In genomic region chr2:218072002-218072401, GRCh38 we compare ENCODE assay signal across 34 cellular contexts. TPM values are rescaled to one million over a fixed set of nuclear protein-coding genes. Genes with fewer than 3 reads are reported as not detected.
"Had no signal": no experiment of that assay in that cellular context is flagged by ENCODE, and none has a peak within 500 bp of the region (broad histone marks: within the 10 kb centered on the region; RNA-seq: fewer than 3 reads in every experiment).

No MANE protein-coding gene starts in this region.

- H3K4me3 Mint-ChIP-seq: naive thymus-derived CD8-positive, alpha-beta T cell; natural killer cell treated with Interleukin-12 subunit alpha and Interleukin-12 subunit beta and Interleukin-15 and Interleukin-18, amount 100 ng/mL, for 72 hours; nephron progenitor cell; neural crest cell; stimulated activated effector memory CD8-positive, alpha-beta T cell treated with anti-CD3 and anti-CD28 coated beads, Interleukin-12 subunit alpha, Interleukin-12 subunit beta, amount 100 ng/mL, for 72 hours; stimulated activated naive B cell treated with anti-CD40 and anti-IgM and Interleukin-4, amounts not matched to agents 10 μg/mL and 1 μg/mL and 100 μg/mL, for 72 hours; stimulated activated naive CD8-positive, alpha-beta T cell treated with anti-CD3 and anti-CD28 coated beads, Interleukin-15, Interleukin-2, amounts not matched to agents 100 ng/mL and 50 ng/mL, for 24 hours; type B pancreatic cell had no signal

- H3K36me3 Mint-ChIP-seq: naive B cell; naive thymus-derived CD8-positive, alpha-beta T cell; natural killer cell treated with Interleukin-12 subunit alpha and Interleukin-12 subunit beta and Interleukin-15 and Interleukin-18, amount 100 ng/mL, for 72 hours; stimulated activated effector memory CD8-positive, alpha-beta T cell treated with anti-CD3 and anti-CD28 coated beads, Interleukin-12 subunit alpha, Interleukin-12 subunit beta, amount 100 ng/mL, for 72 hours; stimulated activated naive B cell treated with anti-CD40 and anti-IgM and Interleukin-4, amounts not matched to agents 10 μg/mL and 1 μg/mL and 100 μg/mL, for 72 hours; type B pancreatic cell had no signal

- ATAC-seq: naive thymus-derived CD8-positive, alpha-beta T cell; natural killer cell treated with Interleukin-12 subunit alpha and Interleukin-12 subunit beta and Interleukin-15 and Interleukin-18, amount 100 ng/mL, for 72 hours; psoas muscle; right cardiac atrium; sciatic nerve; stimulated activated effector memory CD8-positive, alpha-beta T cell treated with anti-CD3 and anti-CD28 coated beads, Interleukin-12 subunit alpha, Interleukin-12 subunit beta, amount 100 ng/mL, for 72 hours; stimulated activated naive B cell treated with anti-CD40 and anti-IgM and Interleukin-4, amounts not matched to agents 10 μg/mL and 1 μg/mL and 100 μg/mL, for 72 hours; upper lobe of right lung had no signal

- H3K4me1 Mint-ChIP-seq: neural crest cell had no signal

- H3K79me2 ChIP-seq: parathyroid adenoma had no signal

- H3K27me3 ChIP-seq: ovary, upper lobe of right lung, uterus had no signal

- DNase-seq: naive B cell; naive thymus-derived CD8-positive, alpha-beta T cell; nephron progenitor cell; nucleus accumbens; ovary; posterior cingulate gyrus; psoas muscle; right cardiac atrium; small intestine; stimulated activated CD4-positive, alpha-beta T cell treated with anti-CD3 and anti-CD28 coated beads, Interleukin-15, amount 100 ng/mL, for 24 hours; stimulated activated CD4-positive, alpha-beta T cell treated with anti-CD3 and anti-CD28 coated beads, Interleukin-2, amount 100 ng/mL, for 24 hours; stimulated activated CD4-positive, alpha-beta T cell treated with anti-CD3 and anti-CD28 coated beads, Interleukin-2, amount 100 ng/mL, for 48 hours; stimulated activated CD4-positive, alpha-beta T cell treated with anti-CD3 and anti-CD28 coated beads, Interleukin-4, amount 100 ng/mL, for 24 hours; stimulated activated naive B cell treated with anti-CD40 and anti-IgM and Interleukin-4, amounts not matched to agents 10 μg/mL and 1 μg/mL and 100 μg/mL, for 72 hours; stimulated activated naive CD4-positive, alpha-beta T cell treated with Interleukin-2 at 50 U/mL for 16 hours; stomach; tibial artery; transverse colon; upper lobe of right lung; uterus had no signal

- H3K4me3 ChIP-seq: ovary, psoas muscle, stomach, tibial artery, transverse colon, upper lobe of right lung, uterus had no signal

- H2AFZ ChIP-seq: parathyroid adenoma had no signal

- H3K9ac ChIP-seq: parathyroid adenoma had no signal

- H3K36me3 ChIP-seq: neutrophil, ovary, stomach, tibial artery, transverse colon, upper lobe of right lung, uterus had no signal

- H3K9me3 ChIP-seq: neutrophil, ovary, psoas muscle, stomach, tibial artery, transverse colon, upper lobe of right lung, uterus had no signal

- H3K27ac ChIP-seq: neutrophil, ovary, parathyroid adenoma, psoas muscle, stomach, tibial artery, transverse colon, upper lobe of right lung, uterus had no signal

- H3K9me3 Mint-ChIP-seq: naive thymus-derived CD8-positive, alpha-beta T cell; natural killer cell treated with Interleukin-12 subunit alpha and Interleukin-12 subunit beta and Interleukin-15 and Interleukin-18, amount 100 ng/mL, for 72 hours; nephron progenitor cell; neural crest cell; stimulated activated effector memory CD8-positive, alpha-beta T cell treated with anti-CD3 and anti-CD28 coated beads, Interleukin-12 subunit alpha, Interleukin-12 subunit beta, amount 100 ng/mL, for 72 hours; stimulated activated naive B cell treated with anti-CD40 and anti-IgM and Interleukin-4, amounts not matched to agents 10 μg/mL and 1 μg/mL and 100 μg/mL, for 72 hours; stimulated activated naive CD8-positive, alpha-beta T cell treated with anti-CD3 and anti-CD28 coated beads, Interleukin-15, Interleukin-2, amounts not matched to agents 100 ng/mL and 50 ng/mL, for 24 hours; type B pancreatic cell had no signal

- H3K4me1 ChIP-seq: psoas muscle, upper lobe of right lung, uterus had no signal

- H3K27ac Mint-ChIP-seq: naive thymus-derived CD8-positive, alpha-beta T cell; natural killer cell treated with Interleukin-12 subunit alpha and Interleukin-12 subunit beta and Interleukin-15 and Interleukin-18, amount 100 ng/mL, for 72 hours; nephron progenitor cell; progenitor cell of endocrine pancreas; stimulated activated effector memory CD8-positive, alpha-beta T cell treated with anti-CD3 and anti-CD28 coated beads, Interleukin-12 subunit alpha, Interleukin-12 subunit beta, amount 100 ng/mL, for 72 hours; stimulated activated naive B cell treated with anti-CD40 and anti-IgM and Interleukin-4, amounts not matched to agents 10 μg/mL and 1 μg/mL and 100 μg/mL, for 72 hours; stimulated activated naive CD8-positive, alpha-beta T cell treated with anti-CD3 and anti-CD28 coated beads, Interleukin-15, Interleukin-2, amounts not matched to agents 100 ng/mL and 50 ng/mL, for 24 hours; type B pancreatic cell had no signal

RNA-seq across cellular contexts. Expression of gene RUFY4, which starts 2.9 kb away (rescaled TPM):
- total RNA-seq: neural crest cell, progenitor cell of endocrine pancreas, psoas muscle, renal cortical epithelial cell, right cardiac atrium, skeletal muscle tissue, stomach, temporal lobe, upper lobe of right lung, urinary bladder had no signal
- polyA plus RNA-seq: right cardiac atrium had no signal

RNA-seq across cellular contexts. Expression of gene CXCR2, which starts 53.8 kb away (rescaled TPM):
- total RNA-seq: myocyte; naive thymus-derived CD8-positive, alpha-beta T cell; neural crest cell; progenitor cell of endocrine pancreas; renal cortical epithelial cell; transverse colon had no signal
